Comparison of ENCODE assay signal across 8 cellular contexts in genomic region chr17:21511368-21512195, GRCh38.
DNase-seq lines count a peak whose midpoint lies in the region; ATAC-seq lines count a peak whose summit lies in the region.

No MANE protein-coding gene starts in this region.

- H3K9me3 Mint-ChIP-seq in naive B cell = no peaks in the 10 kb centered on the region

- DNase-seq in GM03348 (ENCODE audit: low spot score) (peak; percentile 93), HT-29 (ENCODE audit: low spot score) (peak; percentile 44), RPMI7951 (ENCODE audit: low read depth) (peak; percentile 80), fibroblast of peridontal ligament (ENCODE audit: extremely low read depth) (peak; percentile 74), naive B cell (peak; percentile 59)
- peak; percentile 43 for DNase-seq in activated T-helper 9 cell treated with anti-CD3 and anti-CD28 coated beads, Interleukin-2, amount 50 U/mL, for 16 hours (ENCODE audit: low read depth)
- DNase-seq in stimulated activated CD8-positive, alpha-beta memory T cell treated with anti-CD3 and anti-CD28 coated beads, Interleukin-7, amount 100 ng/mL, for 24 hours (ENCODE audit: low read depth) = peak; percentile 20

- peaks cover 24 to 48% (median 40%) of the 10 kb centered on the region in 3 donors for H3K27me3 Mint-ChIP-seq in naive B cell

- H3K27ac Mint-ChIP-seq in naive B cell = peak overlapping the region in 3 of 6 donors; percentile 59 to 74 (median 72)

- ATAC-seq in naive B cell (ENCODE audit: low read depth in 2 of 2) (peak; percentile 77 to 81), HG03457 (IDR thresholded peaks at IDR 0.05; ENCODE audit: unreplicated experiment) (no peak)

- H3K4me1 Mint-ChIP-seq in naive B cell = peaks cover 14 to 23% (median 23%) of the 10 kb centered on the region in 3 donors

- H3K36me3 Mint-ChIP-seq in naive B cell = no peaks in the 10 kb centered on the region

- H3K4me3 Mint-ChIP-seq in naive B cell = peak overlapping the region; percentile 72 to 92 (median 84)

Comparison
In these comparisons a context has a peak if more than half of its experiments do, and no peak if none do; other contexts are left out.
1. DNase-seq: peak in every context shown above with its lines; median percentile 93 in GM03348; 80 in RPMI7951; 74 in fibroblast of peridontal ligament; 59 in naive B cell; 44 in HT-29; 43 in activated T-helper 9 cell treated with anti-CD3 and anti-CD28 coated beads, Interleukin-2, amount 50 U/mL, for 16 hours; 20 in stimulated activated CD8-positive, alpha-beta memory T cell treated with anti-CD3 and anti-CD28 coated beads, Interleukin-7, amount 100 ng/mL, for 24 hours.